Comparison of ENCODE assay signal across 21 cellular contexts in genomic region chr9:137330689-137331088, GRCh38.
"Had no signal": no experiment of that assay in that cellular context is flagged by ENCODE, and none has a peak within 500 bp of the region (broad histone marks: within the 10 kb centered on the region; RNA-seq: fewer than 3 reads in every experiment).

No MANE protein-coding gene starts in this region.

- DNase-seq: dermis blood vessel endothelial cell; dorsolateral prefrontal cortex; effector CD4-positive, alpha-beta T cell; effector memory CD4-positive, alpha-beta T cell; erythroblast; esophagus squamous epithelium; foreskin fibroblast; foreskin melanocyte; gastrocnemius medialis; glutamatergic neuron; head of caudate nucleus; heart right ventricle; hippocampal formation; left cardiac atrium; left lung; left ventricle myocardium superior; lower lobe of right lung; mesenchymal stem cell; mucosa of descending colon had no signal

- H3K27ac Mint-ChIP-seq: mesothelial cell of epicardium had no signal

- H3K4me1 Mint-ChIP-seq: mesothelial cell of epicardium had no signal

- ATAC-seq: esophagus mucosa, gastrocnemius medialis, heart right ventricle, left cardiac atrium, left lung, left ventricle myocardium superior, lower lobe of right lung, mucosa of descending colon had no signal

- H3K4me3 Mint-ChIP-seq: mesothelial cell of epicardium had no signal
